19 cellular contexts compared by ENCODE assay signal in genomic region chr19:49999371-50000010, GRCh38. TPM values are rescaled to one million over a fixed set of nuclear protein-coding genes. Genes with fewer than 3 reads are reported as not detected.
"Had no signal": no experiment of that assay in that cellular context is flagged by ENCODE, and none has a peak within 500 bp of the region (broad histone marks: within the 10 kb centered on the region; RNA-seq: fewer than 3 reads in every experiment).

No MANE protein-coding gene starts in this region.

- ATAC-seq: body of pancreas, foreskin keratinocyte, T-helper 17 cell had no signal

- H3K4me1 ChIP-seq: body of pancreas, parathyroid adenoma had no signal

- H3K27ac ChIP-seq: body of pancreas, foreskin keratinocyte, parathyroid adenoma, skin epidermis, stomach, thoracic aorta had no signal

- H3K79me2 ChIP-seq: parathyroid adenoma had no signal

- H3K27ac Mint-ChIP-seq: activated B cell treated with CpG ODN at 0.5 μM for 24 hours; activated naive CD4-positive, alpha-beta T cell treated with anti-CD3 and anti-CD28 coated beads, Interleukin-2, amount 50 U/mL, for 24 hours; activated T-helper 2 cell treated with anti-CD3 and anti-CD28 coated beads, Interferon-gamma antibody, Interleukin-2, Interleukin-4, amounts not matched to agents 10 μg/mL and 5 μg/mL and 100 μg/mL, durations not matched to agents 14 hours and 24 hours and 36 hours; dendritic cell treated with granulocyte-macrophage colony-stimulating factor and Interleukin-4, amounts not matched to agents 40 ng/mL and 50 ng/mL, for 4 days; T-helper 17 cell had no signal

- H3K4me3 ChIP-seq: body of pancreas, skin epidermis, stomach, thoracic aorta had no signal

- H3K9me3 Mint-ChIP-seq: activated B cell treated with CpG ODN at 0.5 μM for 24 hours; activated CD4-positive, alpha-beta T cell treated with anti-CD3 and anti-CD28 coated beads, Interleukin-2, amount 10 ng/mL, durations not matched to agents 24 days and 14 days; activated naive CD4-positive, alpha-beta T cell treated with anti-CD3 and anti-CD28 coated beads, Interleukin-2, amount 50 U/mL, for 24 hours; activated T-helper 2 cell treated with anti-CD3 and anti-CD28 coated beads, Interferon-gamma antibody, Interleukin-2, Interleukin-4, amounts not matched to agents 10 μg/mL and 5 μg/mL and 100 μg/mL, durations not matched to agents 14 hours and 24 hours and 36 hours; central memory CD8-positive, alpha-beta T cell; dendritic cell treated with granulocyte-macrophage colony-stimulating factor and Interleukin-4, amounts not matched to agents 40 ng/mL and 50 ng/mL, for 4 days had no signal

- H2AFZ ChIP-seq: parathyroid adenoma had no signal

- DNase-seq: activated B cell treated with CpG ODN at 0.5 μM for 24 hours; activated CD4-positive, alpha-beta T cell treated with anti-CD3 and anti-CD28 coated beads, Interleukin-2, amount 10 ng/mL, durations not matched to agents 24 days and 14 days; activated T-cell treated with anti-CD3 and anti-CD28 coated beads for 4 hours; body of pancreas; foreskin keratinocyte; kidney; midbrain; retina; stimulated activated CD4-positive, alpha-beta T cell treated with anti-CD3 and anti-CD28 coated beads, Interleukin-4, amount 100 ng/mL, for 4 hours; stomach; T-helper 17 cell had no signal

- H3K27me3 ChIP-seq: body of pancreas, foreskin keratinocyte, stomach had no signal

- H3K9me3 ChIP-seq: body of pancreas, stomach, thoracic aorta had no signal

- H3K4me3 Mint-ChIP-seq: activated B cell treated with CpG ODN at 0.5 μM for 24 hours; activated CD4-positive, alpha-beta T cell treated with anti-CD3 and anti-CD28 coated beads, Interleukin-2, amount 10 ng/mL, durations not matched to agents 24 days and 14 days; activated naive CD4-positive, alpha-beta T cell treated with anti-CD3 and anti-CD28 coated beads, Interleukin-2, amount 50 U/mL, for 24 hours; central memory CD8-positive, alpha-beta T cell; dendritic cell treated with granulocyte-macrophage colony-stimulating factor and Interleukin-4, amounts not matched to agents 40 ng/mL and 50 ng/mL, for 4 days; T-helper 17 cell had no signal

- H3K27me3 Mint-ChIP-seq: activated B cell treated with CpG ODN at 0.5 μM for 24 hours; activated CD4-positive, alpha-beta T cell treated with anti-CD3 and anti-CD28 coated beads, Interleukin-2, amount 10 ng/mL, durations not matched to agents 24 days and 14 days; activated naive CD4-positive, alpha-beta T cell treated with anti-CD3 and anti-CD28 coated beads, Interleukin-2, amount 50 U/mL, for 24 hours; central memory CD8-positive, alpha-beta T cell; dendritic cell treated with granulocyte-macrophage colony-stimulating factor and Interleukin-4, amounts not matched to agents 40 ng/mL and 50 ng/mL, for 4 days; T-helper 17 cell had no signal

RNA-seq across cellular contexts. Expression of gene SIGLEC11, which starts 38.5 kb away (rescaled TPM):
- total RNA-seq: activated B cell treated with CpG ODN at 0.5 μM for 24 hours; activated CD4-positive, alpha-beta T cell treated with anti-CD3 and anti-CD28 coated beads, Interleukin-2, amount 10 ng/mL, durations not matched to agents 24 days and 14 days; activated CD8-positive, alpha-beta memory T cell treated with anti-CD3 and anti-CD28 coated beads for 36 hours; activated T-helper 2 cell treated with anti-CD3 and anti-CD28 coated beads, Interferon-gamma antibody, Interleukin-2, Interleukin-4, amounts not matched to agents 10 μg/mL and 5 μg/mL and 100 μg/mL, durations not matched to agents 14 hours and 24 hours and 36 hours; foreskin keratinocyte; T-helper 17 cell had no signal
- polyA plus RNA-seq: foreskin keratinocyte had no signal
